ENCODE assay signal across 21 cellular contexts in the genomic region with DNA sequence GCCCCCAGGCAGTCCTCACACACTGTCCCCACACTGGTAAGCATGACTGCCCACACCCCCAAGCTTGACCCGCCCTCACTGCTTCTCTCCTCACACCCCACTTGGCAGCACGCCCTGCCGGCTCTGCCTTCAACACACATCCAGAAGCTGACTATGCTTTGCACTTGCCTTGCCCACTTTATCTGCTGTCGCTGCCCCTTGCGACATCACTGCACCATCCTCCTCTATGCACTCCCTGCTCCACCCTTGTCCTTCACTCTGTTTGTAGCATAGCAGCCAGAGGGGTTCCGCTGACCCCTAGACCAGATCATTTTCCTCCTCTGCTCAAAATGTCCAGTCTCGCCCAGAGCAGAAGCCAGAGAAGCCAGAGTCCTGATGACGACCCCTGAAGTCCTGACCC. TPM values are rescaled to one million over a fixed set of nuclear protein-coding genes. Genes with fewer than 3 reads are reported as not detected.
DNase-seq lines count a peak whose midpoint lies in the region; ATAC-seq, FAIRE-seq and TF ChIP-seq lines count a peak whose summit lies in the region.
"Had no signal": no experiment of that assay in that cellular context is flagged by ENCODE, and none has a peak within 500 bp of the region (broad histone marks: within the 10 kb centered on the region; RNA-seq: fewer than 3 reads in every experiment).

No MANE protein-coding gene starts in this region.

- H2AK5ac ChIP-seq in IMR-90 (ENCODE audit: low read depth, low read length) (no peak overlapping the region), H1 (ENCODE audit: low read depth, low read length) (no peak overlapping the region)

- TF ChIP-seq RAD21 in IMR-90 (IDR thresholded peaks at IDR 0.05; ENCODE audit: low read length) (no peak), H1 (IDR thresholded peaks at IDR 0.05 in 1 of 2, conservative IDR thresholded peaks at IDR 0.05 in 1 of 2; ENCODE audit: low read depth in 2 of 2, low read length in 2 of 2) (no peak)

- H2BK20ac ChIP-seq in IMR-90 (ENCODE audit: low read depth, low read length) (no peak overlapping the region), H1 (ENCODE audit: low read length) (no peak overlapping the region)

- H3K23ac ChIP-seq in IMR-90 (ENCODE audit: low read depth, low read length) (no peak overlapping the region), H1 (ENCODE audit: insufficient read length) (no peak overlapping the region)

- H3K4me1 Mint-ChIP-seq in neural progenitor cell = peaks cover 5% of the 10 kb centered on the region
- no peaks in the 10 kb centered on the region for H3K4me1 Mint-ChIP-seq in activated T-cell treated with anti-CD3 and anti-CD28 coated beads, Interleukin-2, amount 50 U/mL, for 4 hours (ENCODE audit: low read depth)
- H3K4me1 Mint-ChIP-seq in activated CD4-positive, alpha-beta T cell treated with anti-CD3 and anti-CD28 coated beads, Interleukin-2, amount 10 ng/mL, durations not matched to agents 24 days and 14 days = no peaks in the 10 kb centered on the region
- H3K4me1 Mint-ChIP-seq in activated CD8-positive, alpha-beta T cell treated with anti-CD3 and anti-CD28 coated beads, Interleukin-2, amount 10 ng/mL, durations not matched to agents 7 days and 5 days (ENCODE audit: low read depth) = no peaks in the 10 kb centered on the region

- H4K20me1 ChIP-seq in IMR-90 (ENCODE audit: insufficient read depth, low read length) (no peaks in the 10 kb centered on the region), H1 (replicated peaks in 1 of 2; ENCODE audit: control insufficient read depth in 1 of 2, insufficient read depth in 2 of 2, low read length in 2 of 2) (peaks cover 0 to 3% of the 10 kb centered on the region in 2 experiments), neural progenitor cell (ENCODE audit: low read depth) (no peaks in the 10 kb centered on the region)

- DNase-seq in BE2C = peak; percentile 41
- no peak for DNase-seq in IMR-90
- DNase-seq in H1 (ENCODE audit: low read depth in 1 of 2, low spot score in 2 of 2) = no peak
- DNase-seq in neural progenitor cell (ENCODE audit: low spot score) = no peak
- no peak for DNase-seq in activated T-cell treated with anti-CD3 and anti-CD28 coated beads, Interleukin-2, amount 50 U/mL, for 4 hours
- DNase-seq in activated CD4-positive, alpha-beta T cell treated with anti-CD3 and anti-CD28 coated beads, Interleukin-2, amount 10 ng/mL, durations not matched to agents 24 days and 14 days = no peak
- DNase-seq in stimulated activated CD4-positive, alpha-beta T cell treated with anti-CD3 and anti-CD28 coated beads, Interleukin-2, amount 100 ng/mL, for 24 hours = no peak
- no peak for DNase-seq in activated CD8-positive, alpha-beta T cell treated with anti-CD3 and anti-CD28 coated beads, Interleukin-2, amount 10 ng/mL, durations not matched to agents 7 days and 5 days
- DNase-seq: Caco-2; CD4-positive, alpha-beta T cell; KG1; NCI-H1105 treated with DMSO at 0.1 percent for 48 hours; NCI-H1694; NCI-H510A; NCI-H82; OCI-M1; SHP77 treated with DMSO at 0.1 percent for 48 hours had no signal

- H4K8ac ChIP-seq in IMR-90 (ENCODE audit: low read depth in 2 of 2, low read length in 2 of 2) (no peak overlapping the region), H1 (ENCODE audit: extremely low read depth, insufficient read depth, low read length) (0 out of 2 replicates have a peak overlapping the region, but pooled peaks have one; percentile 14)

- H2BK15ac ChIP-seq in IMR-90 (ENCODE audit: low read depth, low read length) = no peak overlapping the region
- H2BK15ac ChIP-seq in H1 (ENCODE audit: low read length) = 0 out of 2 replicates have a peak overlapping the region, but pooled peaks have one; percentile 31

- H3K4me1 ChIP-seq in BE2C (peaks cover 7% of the 10 kb centered on the region), IMR-90 (ENCODE audit: control insufficient read depth, insufficient read depth, low read length) (no peaks in the 10 kb centered on the region), H1 (replicated peaks in 1 of 4; ENCODE audit: control insufficient read depth in 3 of 4, insufficient read depth in 4 of 4, low read length in 3 of 4) (0 out of 7 replicates have a peak, but pooled peaks cover 0 to 2% (median 0%) of the 10 kb centered on the region in 4 experiments), neural progenitor cell (no peaks in the 10 kb centered on the region)
- H3K4me1 ChIP-seq: Caco-2 had no signal

- H3K27me3 ChIP-seq in BE2C (no peaks in the 10 kb centered on the region), IMR-90 (ENCODE audit: control insufficient read depth, insufficient read depth, low read length) (no peaks in the 10 kb centered on the region), H1 (replicated peaks in 1 of 4; ENCODE audit: control insufficient read depth in 3 of 4, extremely low read depth in 1 of 4, insufficient read depth in 3 of 4, low read length in 3 of 4) (no peaks in the 10 kb centered on the region), neural progenitor cell (no peaks in the 10 kb centered on the region)

- no peak overlapping the region for H2AFZ ChIP-seq in IMR-90 (replicated peaks; ENCODE audit: low read length, poor library complexity)
- H2AFZ ChIP-seq in H1 (ENCODE audit: low read length) = no peak overlapping the region
- H2AFZ ChIP-seq in neural progenitor cell (replicated peaks) = no peak overlapping the region

- no peak overlapping the region for H2BK5ac ChIP-seq in IMR-90 (ENCODE audit: low read depth, low read length, poor library complexity, severe bottlenecking)
- H2BK5ac ChIP-seq in H1 (ENCODE audit: low read depth, low read length) = no peak overlapping the region

- POLR2A ChIA-PET in IMR-90 (lab: Charles Lee; ENCODE audit: unreplicated experiment) (no interaction called here), H1 (lab: Charles Lee; ENCODE audit: partially characterized antibody) (interaction anchor here (0.7 kb wide), 1 partner anchor 15 kb away, joined by 3 read pairs; no protein-coding TSS in a partner anchor)
- POLR2A ChIA-PET in activated CD8-positive, alpha-beta T cell treated with anti-CD3 and anti-CD28 coated beads, Interleukin-2, amount 10 ng/mL, durations not matched to agents 7 days and 5 days (lab: Charles Lee) = no interaction called here

- H3K14ac ChIP-seq in IMR-90 (replicated peaks; ENCODE audit: low read depth, low read length) (no peak overlapping the region), H1 (ENCODE audit: insufficient read length) (no peak overlapping the region)

- H3K18ac ChIP-seq in IMR-90 (ENCODE audit: low read depth, low read length) (no peak overlapping the region), H1 (ENCODE audit: extremely low read depth, low read length) (no peak overlapping the region)

- WGBS in IMR-90 (ENCODE audit: extremely low coverage in 2 of 2, insufficient read length in 1 of 2), 2 experiments = 52% methylated on average over 7 of the region's 8 CpGs; no CpG with 5 or more reads in 1 of the 2 experiments
- 95% methylated on average over 8 of the region's 8 CpGs; no CpG with 5 or more reads in 1 of the 2 experiments for WGBS in H1 (ENCODE audit: extremely low coverage in 1 of 2, insufficient coverage in 1 of 2, insufficient read length in 1 of 2, insufficient replicate concordance in 2 of 2, low coverage in 1 of 2, low lambda C conversion rate in 2 of 2, missing lambda C conversion rate in 1 of 2), 2 experiments

- no peaks in the 10 kb centered on the region for H3K9me3 ChIP-seq in BE2C
- H3K9me3 ChIP-seq in IMR-90 (ENCODE audit: control insufficient read depth, insufficient read depth, low read length) = no peaks in the 10 kb centered on the region
- H3K9me3 ChIP-seq in H1 (ENCODE audit: insufficient read depth in 2 of 2, low read depth in 1 of 2, low read length in 1 of 2) = no peaks in the 10 kb centered on the region
- no peaks in the 10 kb centered on the region for H3K9me3 ChIP-seq in neural progenitor cell (ENCODE audit: low read depth)
- H3K9me3 ChIP-seq: Caco-2 had no signal

- TF ChIP-seq EP300 in H1 (IDR thresholded peaks at IDR 0.05; ENCODE audit: borderline replicate concordance in 1 of 2, low read depth in 2 of 2, low read length in 2 of 2) = no peak

- H3K36me3 ChIP-seq in BE2C (no peaks in the 10 kb centered on the region), IMR-90 (ENCODE audit: control insufficient read depth, insufficient read depth, low read length) (peaks cover 5% of the 10 kb centered on the region; the same call in 1 of the 2 replicates), H1 (ENCODE audit: control insufficient read depth in 2 of 4, insufficient read depth in 4 of 4, low read length in 3 of 4) (peaks cover 3 to 14% (median 6%) of the 10 kb centered on the region in 4 experiments; a peak in 6 of 8 replicates), neural progenitor cell (no peaks in the 10 kb centered on the region)

- no peak overlapping the region for H2BK120ac ChIP-seq in IMR-90 (ENCODE audit: low read depth, low read length)
- no peak overlapping the region for H2BK120ac ChIP-seq in H1 (replicated peaks; ENCODE audit: low read depth, low read length)

- H3K9ac ChIP-seq in IMR-90 (ENCODE audit: low read depth, low read length) (no peak overlapping the region), H1 (replicated peaks in 1 of 4; ENCODE audit: extremely low read depth in 1 of 4, low read depth in 3 of 4, low read length in 3 of 4) (no peak overlapping the region), neural progenitor cell (no peak overlapping the region)

- H3K4me3 ChIP-seq in BE2C (ENCODE audit: low read depth, low read length) (no peak overlapping the region), IMR-90 (ENCODE audit: insufficient read depth, low read depth, low read length) (no peak overlapping the region), H1 (ENCODE audit: extremely low read depth in 1 of 4, insufficient read depth in 2 of 4, low read depth in 3 of 4, low read length in 4 of 4) (no peak overlapping the region), neural progenitor cell (no peak overlapping the region)

- no peaks in the 10 kb centered on the region for H3K27me3 Mint-ChIP-seq in neural progenitor cell (ENCODE audit: insufficient read depth, low read depth)
- peaks cover 7% of the 10 kb centered on the region for H3K27me3 Mint-ChIP-seq in activated T-cell treated with anti-CD3 and anti-CD28 coated beads, Interleukin-2, amount 50 U/mL, for 4 hours (ENCODE audit: low read depth)
- H3K27me3 Mint-ChIP-seq in activated CD4-positive, alpha-beta T cell treated with anti-CD3 and anti-CD28 coated beads, Interleukin-2, amount 10 ng/mL, durations not matched to agents 24 days and 14 days = peaks cover 10% of the 10 kb centered on the region
- peaks cover 6% of the 10 kb centered on the region for H3K27me3 Mint-ChIP-seq in activated CD8-positive, alpha-beta T cell treated with anti-CD3 and anti-CD28 coated beads, Interleukin-2, amount 10 ng/mL, durations not matched to agents 7 days and 5 days (ENCODE audit: low read depth)

- no peaks in the 10 kb centered on the region for H3K23me2 ChIP-seq in H1 (ENCODE audit: low read depth, low read length)

- no peak overlapping the region for H3K4ac ChIP-seq in IMR-90 (ENCODE audit: low read depth, low read length)
- no peak overlapping the region for H3K4ac ChIP-seq in H1 (replicated peaks; ENCODE audit: insufficient read length, low read depth, low read length)

- dilution Hi-C loops in IMR-90 (cut with HindIII; ENCODE audit: low sequenced_read_pairs, unreplicated experiment) = no loop called here

- no peak for FAIRE-seq in H1 (lab: Jason Lieb, UNC)
- FAIRE-seq: A204.1, G401.6, H54 had no signal

- no peak overlapping the region for H3K4me2 ChIP-seq in IMR-90 (ENCODE audit: low read depth, low read length)
- no peak overlapping the region for H3K4me2 ChIP-seq in H1 (ENCODE audit: insufficient read depth in 1 of 2, low read depth in 2 of 2, low read length in 2 of 2)
- no peak overlapping the region for H3K4me2 ChIP-seq in neural progenitor cell

- no peaks in the 10 kb centered on the region for H3F3A ChIP-seq in neural progenitor cell (ENCODE audit: low read depth)

- no peak overlapping the region for H3K4me3 Mint-ChIP-seq in neural progenitor cell
- no peak overlapping the region for H3K4me3 Mint-ChIP-seq in activated T-cell treated with anti-CD3 and anti-CD28 coated beads, Interleukin-2, amount 50 U/mL, for 4 hours
- no peak overlapping the region for H3K4me3 Mint-ChIP-seq in activated CD4-positive, alpha-beta T cell treated with anti-CD3 and anti-CD28 coated beads, Interleukin-2, amount 10 ng/mL, durations not matched to agents 24 days and 14 days
- H3K4me3 Mint-ChIP-seq in activated CD8-positive, alpha-beta T cell treated with anti-CD3 and anti-CD28 coated beads, Interleukin-2, amount 10 ng/mL, durations not matched to agents 7 days and 5 days = no peak overlapping the region
- H3K4me3 Mint-ChIP-seq: CD4-positive, alpha-beta T cell had no signal

- peak overlapping the region; percentile 39 for H3K27ac Mint-ChIP-seq in neural progenitor cell
- H3K27ac Mint-ChIP-seq in activated CD4-positive, alpha-beta T cell treated with anti-CD3 and anti-CD28 coated beads, Interleukin-2, amount 10 ng/mL, durations not matched to agents 24 days and 14 days = no peak overlapping the region
- no peak overlapping the region for H3K27ac Mint-ChIP-seq in activated CD8-positive, alpha-beta T cell treated with anti-CD3 and anti-CD28 coated beads, Interleukin-2, amount 10 ng/mL, durations not matched to agents 7 days and 5 days
- H3K27ac Mint-ChIP-seq: CD4-positive, alpha-beta T cell had no signal

- H3K9me3 Mint-ChIP-seq in neural progenitor cell = no peaks in the 10 kb centered on the region
- no peaks in the 10 kb centered on the region for H3K9me3 Mint-ChIP-seq in activated T-cell treated with anti-CD3 and anti-CD28 coated beads, Interleukin-2, amount 50 U/mL, for 4 hours
- H3K9me3 Mint-ChIP-seq in activated CD4-positive, alpha-beta T cell treated with anti-CD3 and anti-CD28 coated beads, Interleukin-2, amount 10 ng/mL, durations not matched to agents 24 days and 14 days = no peaks in the 10 kb centered on the region
- no peaks in the 10 kb centered on the region for H3K9me3 Mint-ChIP-seq in activated CD8-positive, alpha-beta T cell treated with anti-CD3 and anti-CD28 coated beads, Interleukin-2, amount 10 ng/mL, durations not matched to agents 7 days and 5 days (ENCODE audit: insufficient read depth)
- H3K9me3 Mint-ChIP-seq: CD4-positive, alpha-beta T cell had no signal

- H3K56ac ChIP-seq in IMR-90 (ENCODE audit: extremely low read depth, insufficient read depth, low read length) (no peak overlapping the region), H1 (replicated peaks; ENCODE audit: insufficient read length, low read depth, low read length) (no peak overlapping the region)

- H3K79me2 ChIP-seq in H1 (ENCODE audit: control insufficient read depth in 1 of 2, insufficient read depth in 2 of 2, low read length in 2 of 2) = no peaks in the 10 kb centered on the region
- H3K79me2 ChIP-seq in neural progenitor cell (ENCODE audit: low read depth) = no peaks in the 10 kb centered on the region

- H4K91ac ChIP-seq in IMR-90 (ENCODE audit: insufficient read depth, low read depth, low read length) (no peak overlapping the region), H1 (replicated peaks; ENCODE audit: insufficient read length, low read length) (no peak overlapping the region)

- H3K9me1 ChIP-seq in IMR-90 (ENCODE audit: insufficient read depth, low read length) = 0 out of 2 replicates have a peak, but pooled peaks cover 2% of the 10 kb centered on the region

- no peak overlapping the region for H2BK12ac ChIP-seq in H1 (ENCODE audit: low read depth, low read length)

- TF ChIP-seq CTCF in BE2C (IDR thresholded peaks at IDR 0.05; ENCODE audit: low read depth, low read length) (no peak), IMR-90 (conservative IDR thresholded peaks at IDR 0.05; ENCODE audit: low read depth, low read length) (no peak), H1 (IDR thresholded peaks at IDR 0.05; ENCODE audit: control extremely low read depth in 1 of 3, insufficient read depth in 1 of 3, low read depth in 1 of 3, low read length in 3 of 3) (no peak), neural progenitor cell (IDR thresholded peaks at IDR 0.05) (no peak)

- H2AK9ac ChIP-seq in IMR-90 (replicated peaks; ENCODE audit: low read depth, low read length, poor library complexity) = no peak overlapping the region

- no peak overlapping the region for H4K5ac ChIP-seq in IMR-90 (ENCODE audit: low read depth, low read length)
- H4K5ac ChIP-seq in H1 (ENCODE audit: insufficient read length, low read depth, low read length) = no peak overlapping the region

- H3K27ac ChIP-seq in IMR-90 (ENCODE audit: insufficient read depth, low read length) (no peak overlapping the region), H1 (ENCODE audit: low read depth, low read length) (no peak overlapping the region), neural progenitor cell (no peak overlapping the region)

- in situ Hi-C loops in IMR-90 (cut with MboI; ENCODE audit: low sequenced_read_pairs) = no loop called here

- TF ChIP-seq POLR2A in IMR-90 (IDR thresholded peaks at IDR 0.05; ENCODE audit: low read depth, low read length) (no peak), H1 (IDR thresholded peaks at IDR 0.05; ENCODE audit: control extremely low read depth in 1 of 2, low read depth in 2 of 2, low read length in 2 of 2) (no peak)

- H3K79me1 ChIP-seq in IMR-90 (ENCODE audit: low read depth in 1 of 2, low read length in 2 of 2) = no peaks in the 10 kb centered on the region
- no peaks in the 10 kb centered on the region for H3K79me1 ChIP-seq in H1 (ENCODE audit: low read depth, low read length)

- CTCF ChIA-PET in IMR-90 (lab: Yijun Ruan, JAX) (no interaction called here), H1 (lab: Charles Lee; ENCODE audit: partially characterized antibody) (interaction anchor here (1.3 to 1.4 kb wide), 2 partner anchors 15 to 17 kb away, joined by 3 read pairs; no protein-coding TSS in a partner anchor)
- CTCF ChIA-PET in activated CD8-positive, alpha-beta T cell treated with anti-CD3 and anti-CD28 coated beads, Interleukin-2, amount 10 ng/mL, durations not matched to agents 7 days and 5 days (lab: Charles Lee) = no interaction called here

- BruUV-seq in IMR-90 (replicated peaks; lab: Mats Ljungman, UMichigan) = no TSS peak

- ATAC-seq in IMR-90 (ENCODE audit: low read depth) = no peak
- ATAC-seq in activated T-cell treated with anti-CD3 and anti-CD28 coated beads, Interleukin-2, amount 50 U/mL, for 4 hours = no peak
- no peak for ATAC-seq in activated CD8-positive, alpha-beta T cell treated with anti-CD3 and anti-CD28 coated beads, Interleukin-2, amount 10 ng/mL, durations not matched to agents 7 days and 5 days

- intact Hi-C loops in IMR-90 (cut with micrococcal nuclease) = no loop called here
- intact Hi-C loops in activated CD4-positive, alpha-beta T cell treated with anti-CD3 and anti-CD28 coated beads, Interleukin-2, amount 10 ng/mL, durations not matched to agents 24 days and 14 days (cut with micrococcal nuclease) = no loop called here

- peaks cover 2% of the 10 kb centered on the region for H3K36me3 Mint-ChIP-seq in neural progenitor cell
- H3K36me3 Mint-ChIP-seq in activated T-cell treated with anti-CD3 and anti-CD28 coated beads, Interleukin-2, amount 50 U/mL, for 4 hours (ENCODE audit: insufficient read depth) = no peaks in the 10 kb centered on the region
- H3K36me3 Mint-ChIP-seq in activated CD4-positive, alpha-beta T cell treated with anti-CD3 and anti-CD28 coated beads, Interleukin-2, amount 10 ng/mL, durations not matched to agents 24 days and 14 days (ENCODE audit: low read depth) = no peaks in the 10 kb centered on the region
- no peaks in the 10 kb centered on the region for H3K36me3 Mint-ChIP-seq in activated CD8-positive, alpha-beta T cell treated with anti-CD3 and anti-CD28 coated beads, Interleukin-2, amount 10 ng/mL, durations not matched to agents 7 days and 5 days (ENCODE audit: low read depth)

RNA-seq across cellular contexts. Expression of gene SLC25A1, which starts 25.3 kb away (rescaled TPM):
- 81.0 TPM for polyA plus RNA-seq in BE2C (2012; ENCODE audit: insufficient read depth, insufficient read length, low read depth)
- total RNA-seq in IMR-90 (2012; rRNA removed) (41.0 and 46.1 TPM in 2 replicates), neural progenitor cell (ENCODE audit: low replicate concordance) (28.6 and 97.0 TPM in 2 replicates)
- polyA plus RNA-seq in IMR-90 (2012; rRNA removed) (56.5 and 58.5 TPM in 2 replicates), H1 (2011; rRNA removed) (110 and 183 TPM in 2 replicates)
- polyA plus RNA-seq in IMR-90 (2012; cell fraction: cytosol; rRNA removed) = 55.4 and 87.6 TPM in 2 replicates
- polyA plus RNA-seq in IMR-90 (2012; cell fraction: nucleus; rRNA removed; ENCODE audit: low replicate concordance) = 39.2 and 103 TPM in 2 replicates
- total RNA-seq in H1 (2021; fragmentation: NEBNext Ultra II Directional; extraction: Animal tissue kit (Norgen Biotek cat#: 25700)) = 148 and 157 TPM in 2 replicates
- polyA plus RNA-seq in H1 (2011; cell fraction: cytosol; rRNA removed) = 111 TPM
- polyA plus RNA-seq in H1 (2011; cell fraction: nucleus; rRNA removed) = 127 TPM
- 74.1 to 161 TPM (median 156 TPM) in 4 replicates for polyA plus RNA-seq in H1 (2012, experiment 1 of 2)
- 175 TPM for polyA plus RNA-seq in H1 (2012, experiment 2 of 2)
- 102 TPM for polyA plus RNA-seq in H1 (2013, experiment 1 of 2)
- polyA plus RNA-seq in H1 (2013, experiment 2 of 2) = 94.5 TPM
- 47.6 and 69.7 TPM in 2 replicates for polyA minus RNA-seq in H1 (2011; rRNA and poly(A)+ RNA removed)
- 67.6 TPM for polyA minus RNA-seq in H1 (2011; cell fraction: cytosol; rRNA and poly(A)+ RNA removed)
- polyA minus RNA-seq in H1 (2011; cell fraction: nucleus; rRNA and poly(A)+ RNA removed) = 43.8 TPM
- total RNA-seq in activated T-cell treated with anti-CD3 and anti-CD28 coated beads, Interleukin-2, amount 50 U/mL, for 4 hours = 10 to 100 TPM; 31.7 to 36.6 (median 34.1) TPM
- 39.4 and 41.2 TPM in 2 replicates for total RNA-seq in activated CD4-positive, alpha-beta T cell treated with anti-CD3 and anti-CD28 coated beads, Interleukin-2, amount 10 ng/mL, durations not matched to agents 24 days and 14 days
- 10 to 100 TPM; 69.1 to 73.0 TPM for total RNA-seq in activated CD8-positive, alpha-beta T cell treated with anti-CD3 and anti-CD28 coated beads, Interleukin-2, amount 10 ng/mL, durations not matched to agents 7 days and 5 days

RNA-seq across cellular contexts. Expression of gene GSC2, which starts 53.7 kb away (rescaled TPM):
- polyA plus RNA-seq in BE2C (2012; ENCODE audit: insufficient read depth, insufficient read length, low read depth) = not detected
- total RNA-seq in IMR-90 (2012; rRNA removed) (not detected in 2 replicates), neural progenitor cell (ENCODE audit: low replicate concordance) (not detected in 2 replicates)
- polyA plus RNA-seq in IMR-90 (2012; rRNA removed) (not detected in 2 replicates), H1 (2011; rRNA removed) (0.17 and 0.19 TPM in 2 replicates)
- not detected in 2 replicates for polyA plus RNA-seq in IMR-90 (2012; cell fraction: cytosol; rRNA removed)
- not detected in 2 replicates for polyA plus RNA-seq in IMR-90 (2012; cell fraction: nucleus; rRNA removed; ENCODE audit: low replicate concordance)
- 0.42 and 0.48 TPM in 2 replicates for total RNA-seq in H1 (2021; fragmentation: NEBNext Ultra II Directional; extraction: Animal tissue kit (Norgen Biotek cat#: 25700))
- polyA plus RNA-seq in H1 (2011; cell fraction: cytosol; rRNA removed) = 0.08 TPM
- not detected for polyA plus RNA-seq in H1 (2011; cell fraction: nucleus; rRNA removed)
- 0.31 TPM in 2 of 4 replicates, not detected in the others for polyA plus RNA-seq in H1 (2012, experiment 1 of 2)
- not detected for polyA plus RNA-seq in H1 (2012, experiment 2 of 2)
- 0.04 TPM for polyA plus RNA-seq in H1 (2013, experiment 1 of 2)
- polyA plus RNA-seq in H1 (2013, experiment 2 of 2) = 0.09 TPM
- not detected in 2 replicates for polyA minus RNA-seq in H1 (2011; rRNA and poly(A)+ RNA removed)
- not detected for polyA minus RNA-seq in H1 (2011; cell fraction: cytosol; rRNA and poly(A)+ RNA removed)
- not detected for polyA minus RNA-seq in H1 (2011; cell fraction: nucleus; rRNA and poly(A)+ RNA removed)
- total RNA-seq in activated T-cell treated with anti-CD3 and anti-CD28 coated beads, Interleukin-2, amount 50 U/mL, for 4 hours = not detected
- total RNA-seq in activated CD4-positive, alpha-beta T cell treated with anti-CD3 and anti-CD28 coated beads, Interleukin-2, amount 10 ng/mL, durations not matched to agents 24 days and 14 days = not detected in 2 replicates
- total RNA-seq in activated CD8-positive, alpha-beta T cell treated with anti-CD3 and anti-CD28 coated beads, Interleukin-2, amount 10 ng/mL, durations not matched to agents 7 days and 5 days = not detected
- total RNA-seq: Caco-2; CD4-positive, alpha-beta T cell had no signal
- polyA plus RNA-seq: BJ had no signal

RNA-seq across cellular contexts. Expression of gene ESS2, which starts 59.4 kb away (rescaled TPM):
- 40.2 TPM for polyA plus RNA-seq in BE2C (2012; ENCODE audit: insufficient read depth, insufficient read length, low read depth)
- 13.4 and 16.7 TPM in 2 replicates for total RNA-seq in IMR-90 (2012; rRNA removed)
- polyA plus RNA-seq in IMR-90 (2012; rRNA removed) = 17.3 and 18.3 TPM in 2 replicates
- polyA plus RNA-seq in IMR-90 (2012; cell fraction: cytosol; rRNA removed) = 19.4 and 22.2 TPM in 2 replicates
- 22.1 and 33.4 TPM in 2 replicates for polyA plus RNA-seq in IMR-90 (2012; cell fraction: nucleus; rRNA removed; ENCODE audit: low replicate concordance)
- 16.0 and 18.6 TPM in 2 replicates for total RNA-seq in H1 (2021; fragmentation: NEBNext Ultra II Directional; extraction: Animal tissue kit (Norgen Biotek cat#: 25700))
- 12.2 and 16.7 TPM in 2 replicates for polyA plus RNA-seq in H1 (2011; rRNA removed)
- polyA plus RNA-seq in H1 (2011; cell fraction: cytosol; rRNA removed) = 18.9 TPM
- 17.1 TPM for polyA plus RNA-seq in H1 (2011; cell fraction: nucleus; rRNA removed)
- polyA plus RNA-seq in H1 (2012, experiment 1 of 2) = 10.7 to 15.4 TPM (median 14.2 TPM) in 4 replicates
- 10.9 TPM for polyA plus RNA-seq in H1 (2012, experiment 2 of 2)
- polyA plus RNA-seq in H1 (2013, experiment 1 of 2) = 9.0 TPM
- polyA plus RNA-seq in H1 (2013, experiment 2 of 2) = 9.0 TPM
- 4.1 and 5.7 TPM in 2 replicates for polyA minus RNA-seq in H1 (2011; rRNA and poly(A)+ RNA removed)
- polyA minus RNA-seq in H1 (2011; cell fraction: cytosol; rRNA and poly(A)+ RNA removed) = 5.6 TPM
- polyA minus RNA-seq in H1 (2011; cell fraction: nucleus; rRNA and poly(A)+ RNA removed) = 4.3 TPM
- total RNA-seq in neural progenitor cell (ENCODE audit: low replicate concordance) = 7.2 and 12.5 TPM in 2 replicates
- 10 to 100 TPM; 21.8 to 22.5 (median 22.0) TPM for total RNA-seq in activated T-cell treated with anti-CD3 and anti-CD28 coated beads, Interleukin-2, amount 50 U/mL, for 4 hours
- 17.6 and 19.1 TPM in 2 replicates for total RNA-seq in activated CD4-positive, alpha-beta T cell treated with anti-CD3 and anti-CD28 coated beads, Interleukin-2, amount 10 ng/mL, durations not matched to agents 24 days and 14 days
- total RNA-seq in activated CD8-positive, alpha-beta T cell treated with anti-CD3 and anti-CD28 coated beads, Interleukin-2, amount 10 ng/mL, durations not matched to agents 7 days and 5 days = 10 to 100 TPM; 18.8 to 19.6 TPM
